In the genomic region with DNA sequence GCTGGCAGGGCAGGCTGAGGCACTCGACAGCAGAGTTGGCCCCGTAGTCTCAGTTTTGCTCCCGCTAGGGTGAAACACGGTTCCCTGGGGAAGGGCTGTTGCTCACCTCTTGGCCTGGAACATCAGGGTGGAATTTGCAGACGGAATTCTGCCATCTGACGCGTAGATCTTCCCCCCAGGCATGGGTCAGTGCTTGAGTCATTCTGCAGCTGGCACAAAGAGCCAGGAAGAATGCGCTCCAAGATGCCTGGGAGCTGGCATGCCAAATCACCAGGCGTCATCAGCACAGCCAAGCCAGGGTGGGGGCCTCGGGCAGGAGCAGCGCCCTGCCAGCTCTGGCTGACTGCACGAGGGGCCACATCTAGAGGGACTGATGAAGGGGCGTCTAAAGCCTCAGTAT, we compare ENCODE assay signal across 1 cellular context.
TF ChIP-seq lines count a peak whose summit lies in the region.

No MANE protein-coding gene starts in this region.

TF ChIP-seq in SK-N-SH, 30 proteins besides CTCF, POLR2A, EP300 and RAD21 (continued from another document):
- TF ChIP-seq, protein P1, sequence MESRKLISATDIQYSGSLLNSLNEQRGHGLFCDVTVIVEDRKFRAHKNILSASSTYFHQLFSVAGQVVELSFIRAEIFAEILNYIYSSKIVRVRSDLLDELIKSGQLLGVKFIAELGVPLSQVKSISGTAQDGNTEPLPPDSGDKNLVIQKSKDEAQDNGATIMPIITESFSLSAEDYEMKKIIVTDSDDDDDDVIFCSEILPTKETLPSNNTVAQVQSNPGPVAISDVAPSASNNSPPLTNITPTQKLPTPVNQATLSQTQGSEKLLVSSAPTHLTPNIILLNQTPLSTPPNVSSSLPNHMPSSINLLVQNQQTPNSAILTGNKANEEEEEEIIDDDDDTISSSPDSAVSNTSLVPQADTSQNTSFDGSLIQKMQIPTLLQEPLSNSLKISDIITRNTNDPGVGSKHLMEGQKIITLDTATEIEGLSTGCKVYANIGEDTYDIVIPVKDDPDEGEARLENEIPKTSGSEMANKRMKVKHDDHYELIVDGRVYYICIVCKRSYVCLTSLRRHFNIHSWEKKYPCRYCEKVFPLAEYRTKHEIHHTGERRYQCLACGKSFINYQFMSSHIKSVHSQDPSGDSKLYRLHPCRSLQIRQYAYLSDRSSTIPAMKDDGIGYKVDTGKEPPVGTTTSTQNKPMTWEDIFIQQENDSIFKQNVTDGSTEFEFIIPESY (IDR thresholded peaks at IDR 0.05; ENCODE audit: borderline replicate concordance, low read depth), result peak; percentile 81
- TF ChIP-seq TEAD4 (IDR thresholded peaks at IDR 0.05; ENCODE audit: borderline replicate concordance, insufficient read depth), result peak; percentile 97
- TF ChIP-seq NFIC (IDR thresholded peaks at IDR 0.05; ENCODE audit: borderline replicate concordance), result peak; percentile 99
- peak; percentile 74; the same call in 1 of the 2 replicates for TF ChIP-seq RCOR1 (IDR thresholded peaks at IDR 0.05; ENCODE audit: low read length)
- TF ChIP-seq FOXJ3 (CRISPR knock-in tag; IDR thresholded peaks at IDR 0.05), result peak; percentile 7; the same call in 1 of the 2 replicates
- peak; percentile 97 for TF ChIP-seq JUND (IDR thresholded peaks at IDR 0.05)
- no peak for TF ChIP-seq MXI1 (IDR thresholded peaks at IDR 0.05; ENCODE audit: low read depth, low read length)
- TF ChIP-seq, protein P2, sequence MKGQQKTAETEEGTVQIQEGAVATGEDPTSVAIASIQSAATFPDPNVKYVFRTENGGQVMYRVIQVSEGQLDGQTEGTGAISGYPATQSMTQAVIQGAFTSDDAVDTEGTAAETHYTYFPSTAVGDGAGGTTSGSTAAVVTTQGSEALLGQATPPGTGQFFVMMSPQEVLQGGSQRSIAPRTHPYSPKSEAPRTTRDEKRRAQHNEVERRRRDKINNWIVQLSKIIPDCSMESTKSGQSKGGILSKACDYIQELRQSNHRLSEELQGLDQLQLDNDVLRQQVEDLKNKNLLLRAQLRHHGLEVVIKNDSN (IDR thresholded peaks at IDR 0.05; ENCODE audit: borderline replicate concordance, low read depth), result 0 out of 2 replicates have a peak, but pooled peaks have one; percentile 39
- peak; percentile 77 for TF ChIP-seq REST (IDR thresholded peaks at IDR 0.05; ENCODE audit: low read depth, low read length)
- TF ChIP-seq, protein P3, sequence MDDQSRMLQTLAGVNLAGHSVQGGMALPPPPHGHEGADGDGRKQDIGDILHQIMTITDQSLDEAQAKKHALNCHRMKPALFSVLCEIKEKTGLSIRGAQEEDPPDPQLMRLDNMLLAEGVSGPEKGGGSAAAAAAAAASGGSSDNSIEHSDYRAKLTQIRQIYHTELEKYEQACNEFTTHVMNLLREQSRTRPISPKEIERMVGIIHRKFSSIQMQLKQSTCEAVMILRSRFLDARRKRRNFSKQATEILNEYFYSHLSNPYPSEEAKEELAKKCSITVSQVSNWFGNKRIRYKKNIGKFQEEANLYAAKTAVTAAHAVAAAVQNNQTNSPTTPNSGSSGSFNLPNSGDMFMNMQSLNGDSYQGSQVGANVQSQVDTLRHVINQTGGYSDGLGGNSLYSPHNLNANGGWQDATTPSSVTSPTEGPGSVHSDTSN (IDR thresholded peaks at IDR 0.05), result peak; percentile 89
- TF ChIP-seq EZH2phosphoT487 (IDR thresholded peaks at IDR 0.05; ENCODE audit: borderline replicate concordance, low read depth), result no peak
- no peak for TF ChIP-seq RFX5 (IDR thresholded peaks at IDR 0.05; ENCODE audit: low read length)
- peak; percentile 83; the same call in 1 of the 2 replicates for TF ChIP-seq POLR2AphosphoS5 (IDR thresholded peaks at IDR 0.05; ENCODE audit: low read depth, low read length)
- peak; percentile 97; the same call in 1 of the 2 replicates for TF ChIP-seq RXRA (IDR thresholded peaks at IDR 0.05; ENCODE audit: borderline replicate concordance, low read depth)
- TF ChIP-seq, protein P4, sequence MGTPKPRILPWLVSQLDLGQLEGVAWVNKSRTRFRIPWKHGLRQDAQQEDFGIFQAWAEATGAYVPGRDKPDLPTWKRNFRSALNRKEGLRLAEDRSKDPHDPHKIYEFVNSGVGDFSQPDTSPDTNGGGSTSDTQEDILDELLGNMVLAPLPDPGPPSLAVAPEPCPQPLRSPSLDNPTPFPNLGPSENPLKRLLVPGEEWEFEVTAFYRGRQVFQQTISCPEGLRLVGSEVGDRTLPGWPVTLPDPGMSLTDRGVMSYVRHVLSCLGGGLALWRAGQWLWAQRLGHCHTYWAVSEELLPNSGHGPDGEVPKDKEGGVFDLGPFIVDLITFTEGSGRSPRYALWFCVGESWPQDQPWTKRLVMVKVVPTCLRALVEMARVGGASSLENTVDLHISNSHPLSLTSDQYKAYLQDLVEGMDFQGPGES (IDR thresholded peaks at IDR 0.05; ENCODE audit: low read depth, low read length), result no peak
- TF ChIP-seq MEF2A (IDR thresholded peaks at IDR 0.05; ENCODE audit: borderline replicate concordance, low read depth), result no peak
- 0 out of 2 replicates have a peak, but pooled peaks have one; percentile 7 for TF ChIP-seq YY1 (IDR thresholded peaks at IDR 0.05; ENCODE audit: low read depth)
- TF ChIP-seq TCF12 (IDR thresholded peaks at IDR 0.05), result peak; percentile 98
- TF ChIP-seq USF2 (IDR thresholded peaks at IDR 0.05; ENCODE audit: borderline replicate concordance, low read depth, low read length), result no peak
TF ChIP-seq in SK-N-SH: peak in this region for 20.
